In genomic region chr10:131841131-131841661, GRCh38 we compare ENCODE assay signal across 21 cellular contexts. TPM values are rescaled to one million over a fixed set of nuclear protein-coding genes. Genes with fewer than 3 reads are reported as not detected.
A peak's percentile ranks its signal among the peaks of the same experiment; 100 is the strongest.
DNase-seq lines count a peak whose midpoint lies in the region; ATAC-seq and TF ChIP-seq lines count a peak whose summit lies in the region.
"Had no signal": no experiment of that assay in that cellular context is flagged by ENCODE, and none has a peak within 500 bp of the region (broad histone marks: within the 10 kb centered on the region; RNA-seq: fewer than 3 reads in every experiment).

No MANE protein-coding gene starts in this region.

- H3K4me2 ChIP-seq in BLaER1, result peak overlapping the region; percentile 66

- no peak overlapping the region for H3K27ac Mint-ChIP-seq in glutamatergic neuron (ENCODE audit: unreplicated experiment)
- no peak overlapping the region for H3K27ac Mint-ChIP-seq in effector memory CD8-positive, alpha-beta T cell
- H3K27ac Mint-ChIP-seq: activated T-cell treated with anti-CD3 and anti-CD28 coated beads, Interleukin-2, amount 50 U/mL, for 24 hours; CD14-positive monocyte had no signal

- no peak overlapping the region for H3K4me3 Mint-ChIP-seq in glutamatergic neuron (ENCODE audit: unreplicated experiment)
- H3K4me3 Mint-ChIP-seq in effector memory CD8-positive, alpha-beta T cell, result no peak overlapping the region
- H3K4me3 Mint-ChIP-seq: activated T-cell treated with anti-CD3 and anti-CD28 coated beads, Interleukin-2, amount 50 U/mL, for 24 hours; CD14-positive monocyte had no signal

- intact Hi-C loops in posterior vena cava (cut with DNase I), result no loop called here

- H3K27ac ChIP-seq in BLaER1, result peak overlapping the region; percentile 58
- H3K27ac ChIP-seq: psoas muscle, tibial artery had no signal

- no peaks in the 10 kb centered on the region for H3K9me3 ChIP-seq in BLaER1
- H3K9me3 ChIP-seq: psoas muscle, tibial artery had no signal

- no peaks in the 10 kb centered on the region for H3K4me1 Mint-ChIP-seq in glutamatergic neuron (ENCODE audit: low read depth, unreplicated experiment)
- H3K4me1 Mint-ChIP-seq in effector memory CD8-positive, alpha-beta T cell (ENCODE audit: low read depth in 2 of 2), result no peaks in the 10 kb centered on the region
- H3K4me1 Mint-ChIP-seq: CD14-positive monocyte had no signal

- H3K4me3 ChIP-seq in BLaER1 (no peak overlapping the region), NB4 (ENCODE audit: low read depth, low read length) (no peak overlapping the region)
- H3K4me3 ChIP-seq: psoas muscle, tibial artery had no signal

- ATAC-seq in effector memory CD8-positive, alpha-beta T cell (replicated peaks), result no peak
- ATAC-seq in activated CD4-positive, CD25-positive, alpha-beta regulatory T cell treated with anti-CD3 and anti-CD28 coated beads, Interleukin-2, amount 50 U/mL, for 24 hours, result no peak
- ATAC-seq: psoas muscle had no signal

- H3K36me3 Mint-ChIP-seq in glutamatergic neuron (ENCODE audit: unreplicated experiment), result no peaks in the 10 kb centered on the region
- H3K36me3 Mint-ChIP-seq in effector memory CD8-positive, alpha-beta T cell (ENCODE audit: insufficient read depth), result peaks cover 3% of the 10 kb centered on the region
- H3K36me3 Mint-ChIP-seq: CD14-positive monocyte had no signal

- H3K9ac ChIP-seq in BLaER1, result 0 out of 2 replicates have a peak overlapping the region, but pooled peaks have one; percentile 27

- no peak for TF ChIP-seq POLR2A in NB4 (IDR thresholded peaks at IDR 0.05; ENCODE audit: extremely low read depth, insufficient read length)

- H3K36me3 ChIP-seq in BLaER1, result no peaks in the 10 kb centered on the region
- H3K36me3 ChIP-seq: tibial artery had no signal

- no peaks in the 10 kb centered on the region for H3K9me3 Mint-ChIP-seq in glutamatergic neuron (ENCODE audit: unreplicated experiment)
- H3K9me3 Mint-ChIP-seq in effector memory CD8-positive, alpha-beta T cell, result no peaks in the 10 kb centered on the region
- H3K9me3 Mint-ChIP-seq: activated T-cell treated with anti-CD3 and anti-CD28 coated beads, Interleukin-2, amount 50 U/mL, for 24 hours had no signal

- TF ChIP-seq CTCF in NB4 (IDR thresholded peaks at IDR 0.05; ENCODE audit: low read depth, low read length) (no peak), glutamatergic neuron (IDR thresholded peaks at IDR 0.05; ENCODE audit: partially characterized antibody, unreplicated experiment) (no peak)

- H4K20me1 ChIP-seq in BLaER1, result no peaks in the 10 kb centered on the region

- no peaks in the 10 kb centered on the region for H3K27me3 ChIP-seq in BLaER1

- no peaks in the 10 kb centered on the region for H3K27me3 Mint-ChIP-seq in glutamatergic neuron (ENCODE audit: unreplicated experiment)
- peaks cover 0 to 25% of the 10 kb centered on the region in 2 donors for H3K27me3 Mint-ChIP-seq in effector memory CD8-positive, alpha-beta T cell

- peaks cover 26% of the 10 kb centered on the region for H3K4me1 ChIP-seq in BLaER1
- H3K4me1 ChIP-seq: psoas muscle, tibial artery had no signal

- DNase-seq in NB4 (ENCODE audit: low read depth) (peak; percentile 15), glutamatergic neuron (peak; percentile 14), posterior vena cava (ENCODE audit: low spot score) (peak; percentile 74), putamen (ENCODE audit: low spot score) (no peak)
- no peak for DNase-seq in effector memory CD8-positive, alpha-beta T cell
- DNase-seq: activated naive CD4-positive, alpha-beta T cell; DMS79; effector CD8-positive, alpha-beta T cell; erythroblast; Karpas-422; kidney glomerular epithelial cell; NCI-H1436; NCI-H2107; NCI-H748 treated with DMSO at 0.1 percent for 48 hours; stimulated activated CD8-positive, alpha-beta memory T cell treated with anti-CD3 and anti-CD28 coated beads, Interleukin-4, amount 100 ng/mL, for 48 hours had no signal

RNA-seq across cellular contexts. Expression of gene PPP2R2D, which starts 59.6 kb away (rescaled TPM):
- 42.8 TPM for total RNA-seq in glutamatergic neuron (ENCODE audit: unreplicated experiment)
- total RNA-seq in posterior vena cava, result 10 to 100 TPM; 23.5 to 23.7 TPM

Comparison
In these comparisons a context has a peak if more than half of its experiments do, and no peak if none do; other contexts are left out.
1. DNase-seq: peak in NB4 (single experiment), glutamatergic neuron (single experiment) and posterior vena cava (single experiment); none in effector memory CD8-positive, alpha-beta T cell (0 of 3) and putamen (single experiment).